19 cellular contexts compared by ENCODE assay signal in genomic region chr14:57869530-57870088, GRCh38. TPM values are rescaled to one million over a fixed set of nuclear protein-coding genes. Genes with fewer than 3 reads are reported as not detected.
"Had no signal": no experiment of that assay in that cellular context is flagged by ENCODE, and none has a peak within 500 bp of the region (broad histone marks: within the 10 kb centered on the region; RNA-seq: fewer than 3 reads in every experiment).

No MANE protein-coding gene starts in this region.

- H3K27ac ChIP-seq: epithelial cell of prostate, lower lobe of right lung, psoas muscle had no signal

- ATAC-seq: activated CD4-positive, alpha-beta T cell treated with anti-CD3 and anti-CD28 coated beads for 36 hours; effector memory CD8-positive, alpha-beta T cell; psoas muscle; sciatic nerve; stimulated activated naive CD8-positive, alpha-beta T cell treated with anti-CD3 and anti-CD28 coated beads, Interleukin-15, Interleukin-2, amounts not matched to agents 100 U/mL and 50 U/mL, for 24 hours had no signal

- DNase-seq: activated CD4-positive, alpha-beta memory T cell treated with anti-CD3 and anti-CD28 coated beads for 36 hours; activated CD4-positive, alpha-beta T cell treated with anti-CD3 and anti-CD28 coated beads for 36 hours; activated naive CD4-positive, alpha-beta T cell treated with anti-CD3 and anti-CD28 coated beads, Interleukin-2, amount 10 ng/mL, durations not matched to agents 7 days and 5 days; activated T-cell treated with anti-CD3 and anti-CD28 coated beads, Interleukin-2, amount 50 U/mL, for 24 hours; dermis blood vessel endothelial cell; effector memory CD8-positive, alpha-beta T cell; foreskin melanocyte; lower lobe of right lung; psoas muscle; stimulated activated naive CD8-positive, alpha-beta T cell treated with anti-CD3 and anti-CD28 coated beads, Interleukin-15, Interleukin-2, amounts not matched to agents 100 U/mL and 50 U/mL, for 24 hours; trophoblast cell had no signal

- H3K4me3 ChIP-seq: lower lobe of right lung, psoas muscle had no signal

- H3K9me3 ChIP-seq: lower lobe of right lung, psoas muscle had no signal

- H3K4me1 ChIP-seq: lower lobe of right lung, psoas muscle had no signal

- H3K36me3 ChIP-seq: lower lobe of right lung had no signal

RNA-seq across cellular contexts. Expression of gene SLC35F4, which starts 3.7 kb away (rescaled TPM):
- total RNA-seq: activated CD4-positive, alpha-beta memory T cell treated with anti-CD3 and anti-CD28 coated beads for 36 hours; activated CD4-positive, alpha-beta T cell treated with anti-CD3 and anti-CD28 coated beads for 36 hours; astrocyte; bronchial epithelial cell; chondrocyte; dermis blood vessel endothelial cell; fibroblast of lung; lower lobe of right lung; mesothelial cell of epicardium; osteoblast; psoas muscle; sciatic nerve had no signal
- polyA plus RNA-seq: fibroblast of lung, psoas muscle had no signal
